9 cellular contexts compared by ENCODE assay signal in the genomic region with DNA sequence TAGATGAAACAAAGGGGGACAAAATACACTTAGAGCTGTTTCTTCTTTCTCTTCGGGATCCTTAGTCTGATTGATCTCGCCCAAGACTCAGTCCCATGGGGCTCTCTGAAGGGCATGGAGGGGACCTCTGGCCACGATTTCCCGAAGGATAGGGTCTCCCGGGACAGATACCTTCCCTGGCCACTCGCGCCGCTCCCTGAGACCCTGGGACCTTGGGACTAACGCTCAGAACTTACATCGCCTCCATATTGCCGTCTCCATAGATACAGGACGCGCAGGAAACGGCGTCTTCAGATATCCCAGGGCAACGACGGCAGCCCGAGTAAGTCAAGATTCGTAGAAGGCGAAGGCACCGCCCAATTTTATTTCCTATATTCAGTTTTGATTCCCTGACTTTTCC.
DNase-seq lines count a peak whose midpoint lies in the region; ATAC-seq, FAIRE-seq and TF ChIP-seq lines count a peak whose summit lies in the region.
"Had no signal": no experiment of that assay in that cellular context is flagged by ENCODE, and none has a peak within 500 bp of the region (broad histone marks: within the 10 kb centered on the region; RNA-seq: fewer than 3 reads in every experiment).

A gene with protein sequence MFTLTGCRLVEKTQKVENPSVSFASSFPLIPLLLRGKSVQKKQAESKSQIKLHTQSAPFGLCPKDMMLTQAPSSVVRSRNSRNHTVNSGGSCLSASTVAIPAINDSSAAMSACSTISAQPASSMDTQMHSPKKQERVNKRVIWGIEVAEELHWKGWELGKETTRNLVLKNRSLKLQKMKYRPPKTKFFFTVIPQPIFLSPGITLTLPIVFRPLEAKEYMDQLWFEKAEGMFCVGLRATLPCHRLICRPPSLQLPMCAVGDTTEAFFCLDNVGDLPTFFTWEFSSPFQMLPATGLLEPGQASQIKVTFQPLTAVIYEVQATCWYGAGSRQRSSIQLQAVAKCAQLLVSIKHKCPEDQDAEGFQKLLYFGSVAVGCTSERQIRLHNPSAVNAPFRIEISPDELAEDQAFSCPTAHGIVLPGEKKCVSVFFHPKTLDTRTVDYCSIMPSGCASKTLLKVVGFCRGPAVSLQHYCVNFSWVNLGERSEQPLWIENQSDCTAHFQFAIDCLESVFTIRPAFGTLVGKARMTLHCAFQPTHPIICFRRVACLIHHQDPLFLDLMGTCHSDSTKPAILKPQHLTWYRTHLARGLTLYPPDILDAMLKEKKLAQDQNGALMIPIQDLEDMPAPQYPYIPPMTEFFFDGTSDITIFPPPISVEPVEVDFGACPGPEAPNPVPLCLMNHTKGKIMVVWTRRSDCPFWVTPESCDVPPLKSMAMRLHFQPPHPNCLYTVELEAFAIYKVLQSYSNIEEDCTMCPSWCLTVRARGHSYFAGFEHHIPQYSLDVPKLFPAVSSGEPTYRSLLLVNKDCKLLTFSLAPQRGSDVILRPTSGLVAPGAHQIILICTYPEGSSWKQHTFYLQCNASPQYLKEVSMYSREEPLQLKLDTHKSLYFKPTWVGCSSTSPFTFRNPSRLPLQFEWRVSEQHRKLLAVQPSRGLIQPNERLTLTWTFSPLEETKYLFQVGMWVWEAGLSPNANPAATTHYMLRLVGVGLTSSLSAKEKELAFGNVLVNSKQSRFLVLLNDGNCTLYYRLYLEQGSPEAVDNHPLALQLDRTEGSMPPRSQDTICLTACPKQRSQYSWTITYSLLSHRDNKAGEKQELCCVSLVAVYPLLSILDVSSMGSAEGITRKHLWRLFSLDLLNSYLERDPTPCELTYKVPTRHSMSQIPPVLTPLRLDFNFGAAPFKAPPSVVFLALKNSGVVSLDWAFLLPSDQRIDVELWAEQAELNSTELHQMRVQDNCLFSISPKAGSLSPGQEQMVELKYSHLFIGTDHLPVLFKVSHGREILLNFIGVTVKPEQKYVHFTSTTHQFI (N-terminal part only) (minus strand): TSS at position 265 of the 400 bp plus-strand sequence. CDS start 2,468 bp downstream, outside the sequence.

- peak within 1 kb of the TSS; percentile 36 for H3K4me3 ChIP-seq in astrocyte of the cerebellum (ENCODE audit: low read depth, low read length)
- H3K4me3 ChIP-seq: ovary had no signal

- DNase-seq in DMS153 treated with DMSO at 0.1 percent for 48 hours (lab: John Stamatoyannopoulos, UW; ENCODE audit: unreplicated experiment) (peak; percentile 37), NCI-H2171 (lab: John Stamatoyannopoulos, UW) (peak; percentile 22), astrocyte of the cerebellum (ENCODE audit: low read depth) (peak; percentile 8), islet precursor cell (peak; percentile 70), GF-D8 (lab: John Stamatoyannopoulos, UW) (no peak), H54 (ENCODE audit: insufficient read length, low spot score) (no peak)
- peak; percentile 46 for DNase-seq in stimulated activated naive CD8-positive, alpha-beta T cell treated with anti-CD3 and anti-CD28 coated beads, Interleukin-15, Interleukin-2, amounts not matched to agents 100 U/mL and 50 U/mL, for 24 hours

- in situ Hi-C loops in astrocyte of the cerebellum (cut with HindIII; ENCODE audit: low sequenced_read_pairs) = no loop called here

- no peak for TF ChIP-seq CTCF in astrocyte of the cerebellum (IDR thresholded peaks at IDR 0.05; ENCODE audit: low read depth, low read length, missing control alignments)

- TF ChIP-seq POLR2A in H54 (IDR thresholded peaks at IDR 0.05; ENCODE audit: low read depth, low read length) = no peak

- no peak for FAIRE-seq in H54 (lab: Jason Lieb, UNC)

- no peak for ATAC-seq in stimulated activated naive CD8-positive, alpha-beta T cell treated with anti-CD3 and anti-CD28 coated beads, Interleukin-15, Interleukin-2, amounts not matched to agents 100 U/mL and 50 U/mL, for 24 hours
- ATAC-seq in HG03025 (IDR thresholded peaks at IDR 0.05; ENCODE audit: low FRiP score, unreplicated experiment) = no peak

Comparison
In these comparisons a context has a peak if more than half of its experiments do, and no peak if none do; other contexts are left out.
1. DNase-seq: peak in DMS153 treated with DMSO at 0.1 percent for 48 hours (single experiment), NCI-H2171 (single experiment), astrocyte of the cerebellum (single experiment), islet precursor cell (single experiment) and stimulated activated naive CD8-positive, alpha-beta T cell treated with anti-CD3 and anti-CD28 coated beads, Interleukin-15, Interleukin-2, amounts not matched to agents 100 U/mL and 50 U/mL, for 24 hours (single experiment); none in GF-D8 (single experiment) and H54 (single experiment).